ENCODE assay signal across 14 cellular contexts in the genomic region with DNA sequence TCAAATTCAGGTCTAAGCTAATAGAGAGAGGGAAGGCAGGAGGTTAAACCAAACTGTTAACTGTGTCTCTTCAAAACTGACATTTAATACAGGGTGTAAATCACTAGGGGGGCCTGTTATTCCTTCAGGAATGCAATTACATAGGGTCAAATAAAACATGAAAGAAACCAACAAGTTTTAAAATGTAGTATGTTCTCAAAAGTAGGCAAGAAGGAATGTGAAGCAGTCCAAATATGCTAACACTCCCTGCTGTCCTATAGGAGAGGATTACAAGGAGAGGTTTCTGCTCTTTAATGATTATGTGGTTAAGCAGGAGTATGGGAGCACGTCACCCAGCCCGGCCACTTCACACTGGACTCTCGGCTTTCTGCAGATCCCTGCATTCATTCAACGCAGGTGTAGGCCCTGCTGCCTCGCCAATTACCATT. TPM values are rescaled to one million over a fixed set of nuclear protein-coding genes. Genes with fewer than 3 reads are reported as not detected.
DNase-seq lines count a peak whose midpoint lies in the region; ATAC-seq, FAIRE-seq and TF ChIP-seq lines count a peak whose summit lies in the region.
"Had no signal": no experiment of that assay in that cellular context is flagged by ENCODE, and none has a peak within 500 bp of the region (broad histone marks: within the 10 kb centered on the region; RNA-seq: fewer than 3 reads in every experiment).

No MANE protein-coding gene starts in this region.

- no peak for FAIRE-seq in small intestine (lab: Jason Lieb, UNC)
- FAIRE-seq: A204.1 had no signal

- DNase-seq in cardiac muscle cell (ENCODE audit: low read depth in 1 of 2, low spot score in 1 of 2) (peak; percentile 56 to 60), right cardiac atrium (no peak), adipocyte (ENCODE audit: low read depth) (peak; percentile 73), iris pigment epithelial cell (ENCODE audit: low read depth) (peak; percentile 75), upper lobe of right lung (peak; percentile 72), small intestine (no peak)
- DNase-seq: GF-D8, NCI-H1436 treated with DMSO at 0.1 percent for 48 hours, uterus had no signal

- H3K9me3 ChIP-seq in cardiac muscle cell (ENCODE audit: low read depth) (no peaks in the 10 kb centered on the region), right cardiac atrium (ENCODE audit: control insufficient read depth, low read length) (no peaks in the 10 kb centered on the region), adipocyte (ENCODE audit: control insufficient read depth, low read length) (no peaks in the 10 kb centered on the region), upper lobe of right lung (no peaks in the 10 kb centered on the region), small intestine (ENCODE audit: control insufficient read depth, low read depth) (no peaks in the 10 kb centered on the region)
- H3K9me3 ChIP-seq: uterus had no signal

- H3K36me3 ChIP-seq in cardiac muscle cell (no peaks in the 10 kb centered on the region), adipocyte (ENCODE audit: control insufficient read depth, insufficient read depth, low read length, severe bottlenecking) (no peaks in the 10 kb centered on the region), upper lobe of right lung (no peaks in the 10 kb centered on the region), small intestine (ENCODE audit: control insufficient read depth in 2 of 2, insufficient read depth in 2 of 2, low read length in 2 of 2) (no peaks in the 10 kb centered on the region)
- H3K36me3 ChIP-seq: uterus had no signal

- peaks cover 7% of the 10 kb centered on the region for H3K4me1 ChIP-seq in cardiac muscle cell (ENCODE audit: low read depth)
- no peaks in the 10 kb centered on the region for H3K4me1 ChIP-seq in right cardiac atrium (ENCODE audit: control insufficient read depth, insufficient read depth, low read length)
- H3K4me1 ChIP-seq in adipocyte (ENCODE audit: control insufficient read depth, insufficient read depth, low read length): peaks cover 30% of the 10 kb centered on the region
- H3K4me1 ChIP-seq in upper lobe of right lung: no peaks in the 10 kb centered on the region
- no peaks in the 10 kb centered on the region for H3K4me1 ChIP-seq in small intestine (ENCODE audit: control insufficient read depth in 2 of 2, insufficient read depth in 1 of 2, low read depth in 1 of 2, low read length in 1 of 2)
- H3K4me1 ChIP-seq: uterus had no signal

- TF ChIP-seq CTCF in cardiac muscle cell (IDR thresholded peaks at IDR 0.05; ENCODE audit: low read depth, low read length): no peak
- no peak for TF ChIP-seq CTCF in upper lobe of right lung (IDR thresholded peaks at IDR 0.05)

- H3K4me3 ChIP-seq in cardiac muscle cell (no peak overlapping the region), right cardiac atrium (ENCODE audit: low read length) (no peak overlapping the region), adipocyte (ENCODE audit: low read length) (no peak overlapping the region), upper lobe of right lung (no peak overlapping the region), small intestine (ENCODE audit: low read depth in 1 of 2, low read length in 2 of 2) (no peak overlapping the region)
- H3K4me3 ChIP-seq: uterus had no signal

- H3K9ac ChIP-seq in adipocyte (ENCODE audit: low read length): no peak overlapping the region

- 73% methylated on average over 5 of the region's 5 CpGs for WGBS in right cardiac atrium
- 81 to 88% (median 81%) methylated on average over 5 of the region's 5 CpGs for WGBS in small intestine, 3 donors

- H3K27me3 ChIP-seq in cardiac muscle cell: no peaks in the 10 kb centered on the region
- no peaks in the 10 kb centered on the region for H3K27me3 ChIP-seq in right cardiac atrium (ENCODE audit: control insufficient read depth, insufficient read depth)
- no peaks in the 10 kb centered on the region for H3K27me3 ChIP-seq in adipocyte (replicated peaks; ENCODE audit: control insufficient read depth, insufficient read depth, low read length)
- no peaks in the 10 kb centered on the region for H3K27me3 ChIP-seq in upper lobe of right lung
- H3K27me3 ChIP-seq in small intestine (ENCODE audit: control insufficient read depth in 2 of 2, insufficient read depth in 2 of 2, low read length in 2 of 2): no peaks in the 10 kb centered on the region
- H3K27me3 ChIP-seq: uterus had no signal

- no peak for ATAC-seq in right cardiac atrium
- peak; percentile 93 for ATAC-seq in upper lobe of right lung
- no peak for ATAC-seq in GM21723 (IDR thresholded peaks at IDR 0.05; ENCODE audit: unreplicated experiment)
- no peak for ATAC-seq in GM18907 (IDR thresholded peaks at IDR 0.05; ENCODE audit: unreplicated experiment)
- ATAC-seq: left lobe of liver had no signal

- intact Hi-C loops in right cardiac atrium (cut with DNase I) (no loop called here), upper lobe of right lung (cut with DNase I) (no loop called here)

- peak overlapping the region; percentile 53 for H3K27ac ChIP-seq in cardiac muscle cell
- no peak overlapping the region for H3K27ac ChIP-seq in right cardiac atrium (ENCODE audit: low read length)
- no peak overlapping the region for H3K27ac ChIP-seq in upper lobe of right lung
- no peak overlapping the region for H3K27ac ChIP-seq in small intestine (ENCODE audit: low read depth in 1 of 2, low read length in 1 of 2)
- H3K27ac ChIP-seq: uterus had no signal

RNA-seq across cellular contexts. Expression of gene BMP4, which starts 42.5 kb away (rescaled TPM):
- total RNA-seq in cardiac muscle cell: 10.6 and 13.6 TPM in 2 replicates
- 11.4 and 12.1 TPM in 2 replicates for polyA plus RNA-seq in cardiac muscle cell
- total RNA-seq in right cardiac atrium: 10 to 100 TPM in 2 of 4 donors, 1 to 10 TPM in 2; 6.4 to 10.8 (median 8.4) TPM
- polyA plus RNA-seq in right cardiac atrium: 8.0 TPM
- 12.3 TPM for total RNA-seq in upper lobe of right lung
- 10 to 100 TPM in 1 of 3 donors, 1 to 10 TPM in 2; 1.6 to 11.7 (median 4.3) TPM for polyA plus RNA-seq in small intestine
- total RNA-seq: activated CD8-positive, alpha-beta memory T cell treated with anti-CD3 and anti-CD28 coated beads for 36 hours had no signal

Comparison
In these comparisons a context has a peak if more than half of its experiments do, and no peak if none do; other contexts are left out.
1. DNase-seq: peak in cardiac muscle cell (2 of 2), adipocyte (single experiment), iris pigment epithelial cell (single experiment) and upper lobe of right lung (single experiment); none in right cardiac atrium (0 of 3) and small intestine (single experiment).